ENCODE assay signal across 9 cellular contexts in genomic region chr17:57898487-57899311, GRCh38. TPM values are rescaled to one million over a fixed set of nuclear protein-coding genes. Genes with fewer than 3 reads are reported as not detected.
DNase-seq lines count a peak whose midpoint lies in the region; ATAC-seq and TF ChIP-seq lines count a peak whose summit lies in the region.
"Had no signal": no experiment of that assay in that cellular context is flagged by ENCODE, and none has a peak within 500 bp of the region (broad histone marks: within the 10 kb centered on the region; RNA-seq: fewer than 3 reads in every experiment).

No MANE protein-coding gene starts in this region.

- H3K36me3 ChIP-seq in Caco-2 (ENCODE audit: control insufficient read depth, insufficient read depth, low read length) (no peaks in the 10 kb centered on the region), SJSA1 (peaks cover 6% of the 10 kb centered on the region; the same call in 1 of the 2 replicates), trophoblast cell (ENCODE audit: control insufficient read depth in 1 of 2, insufficient read depth in 2 of 2, low read length in 2 of 2) (no peaks in the 10 kb centered on the region)

- peaks cover 22% of the 10 kb centered on the region for H3K79me1 ChIP-seq in trophoblast cell (ENCODE audit: low read length)

- no peak overlapping the region for H3K23ac ChIP-seq in trophoblast cell (ENCODE audit: low read length)

- H3K18ac ChIP-seq in trophoblast cell (ENCODE audit: low read length) = peak overlapping the region; percentile 48

- peak overlapping the region; percentile 36 for H3K14ac ChIP-seq in trophoblast cell (ENCODE audit: low read length)

- peak overlapping the region; percentile 32 for H2AFZ ChIP-seq in trophoblast cell (ENCODE audit: insufficient read depth, low read length, poor library complexity)

- ATAC-seq in Right ventricle myocardium superior (ENCODE audit: poor library complexity) (peak; percentile 78), HG02642 (IDR thresholded peaks at IDR 0.05; ENCODE audit: poor library complexity, unreplicated experiment) (no peak), HG03442 (IDR thresholded peaks at IDR 0.05; ENCODE audit: unreplicated experiment) (no peak)

- no CpG with 5 or more reads among the region's 9 CpGs for WGBS in trophoblast cell (ENCODE audit: extremely low coverage, insufficient coverage, insufficient read length)

- no peak overlapping the region for H4K12ac ChIP-seq in trophoblast cell (ENCODE audit: low read depth, low read length)

- POLR2A ChIA-PET in Caco-2 (lab: Charles Lee) = interaction anchor here (1.0 to 1.2 kb wide), 2 partner anchors 38 to 43 kb away, joined by 3 read pairs; no protein-coding TSS in a partner anchor
- POLR2A ChIA-PET in GM10248 (lab: Yijun Ruan, JAX) = interaction anchor here (1.4 kb wide), 1 partner anchor 99 kb away, joined by 4 read pairs; no protein-coding TSS in a partner anchor

- H3K4me3 ChIP-seq in Caco-2 (ENCODE audit: low read depth, low read length) = no peak overlapping the region
- no peak overlapping the region for H3K4me3 ChIP-seq in SJSA1
- H3K4me3 ChIP-seq in trophoblast cell (ENCODE audit: low read depth, low read length) = no peak overlapping the region

- intact Hi-C loops in Caco-2 (cut with micrococcal nuclease; ENCODE audit: unreplicated experiment) (no loop called here), Right ventricle myocardium superior (cut with DNase I) (no loop called here)

- BruUV-seq in Caco-2 (replicated peaks; lab: Mats Ljungman, UMichigan) = no TSS peak

- H2BK12ac ChIP-seq in trophoblast cell (ENCODE audit: low read length) = peak overlapping the region; percentile 34

- peaks cover 2% of the 10 kb centered on the region for H3K79me2 ChIP-seq in trophoblast cell (ENCODE audit: control insufficient read depth, insufficient read depth, low read length, poor library complexity)

- H3K27me3 ChIP-seq in Caco-2 (replicated peaks; ENCODE audit: control insufficient read depth, insufficient read depth, low read length) = no peaks in the 10 kb centered on the region
- H3K27me3 ChIP-seq in SJSA1 (replicated peaks) = no peaks in the 10 kb centered on the region
- H3K27me3 ChIP-seq in trophoblast cell (ENCODE audit: insufficient read depth, low read length) = no peaks in the 10 kb centered on the region

- H2BK5ac ChIP-seq in trophoblast cell (ENCODE audit: low read depth, low read length, poor library complexity) = peak overlapping the region; percentile 73

- H3K27ac ChIP-seq in SJSA1 = peak overlapping the region; percentile 35
- H3K27ac ChIP-seq in trophoblast cell (ENCODE audit: low read depth, low read length) = peak overlapping the region; percentile 90

- H3K9ac ChIP-seq in trophoblast cell (ENCODE audit: low read length) = no peak overlapping the region

- H3K4ac ChIP-seq in trophoblast cell (ENCODE audit: low read depth, low read length) = peak overlapping the region; percentile 18

- H4K91ac ChIP-seq in trophoblast cell (ENCODE audit: low read depth, low read length) = peak overlapping the region; percentile 54

- no peaks in the 10 kb centered on the region for H3K9me3 ChIP-seq in Caco-2
- H3K9me3 ChIP-seq in SJSA1 (replicated peaks) = no peaks in the 10 kb centered on the region
- H3K9me3 ChIP-seq in trophoblast cell (ENCODE audit: insufficient read depth, low read depth, low read length) = no peaks in the 10 kb centered on the region

- DNase-seq in Caco-2 (peak; percentile 85 to 91), SJSA1 (ENCODE audit: low read depth in 1 of 2, low spot score in 2 of 2) (peak; percentile 90 to 95), Right ventricle myocardium superior (peak; percentile 90), trophoblast cell (peak; percentile 74 to 75), GM10248 (ENCODE audit: extremely low spot score) (no peak), COR-L47 (lab: John Stamatoyannopoulos, UW) (no peak)
- DNase-seq: GF-D8 had no signal

- H3K4me2 ChIP-seq in trophoblast cell (ENCODE audit: low read length) = peak overlapping the region; percentile 46

- H3K36me3 Mint-ChIP-seq in Caco-2 (ENCODE audit: insufficient read depth, unreplicated experiment) = peaks cover 16% of the 10 kb centered on the region

- CTCF ChIA-PET in Caco-2 (lab: Charles Lee) (interaction anchor here (0.5 to 1.8 kb wide), 10 partner anchors 9 to 57 kb away, joined by 3 to 6 read pairs (median 4); partner anchors contain the start of gene CUEDC1), GM10248 (lab: Yijun Ruan, JAX) (interaction anchor here (1.0 to 6.8 kb wide), 12 partner anchors 7 to 813 kb away, joined by 3 to 57 read pairs (median 3); partner anchors contain the start of gene AKAP1)

- peak overlapping the region; percentile 87 for H3K27ac Mint-ChIP-seq in Caco-2 (ENCODE audit: unreplicated experiment)

- H3K27me3 Mint-ChIP-seq in Caco-2 (ENCODE audit: insufficient read depth, unreplicated experiment) = no peaks in the 10 kb centered on the region

- H3K4me1 Mint-ChIP-seq in Caco-2 (ENCODE audit: low read depth, unreplicated experiment) = peaks cover 43% of the 10 kb centered on the region

- no peak overlapping the region for H3K4me3 Mint-ChIP-seq in Caco-2 (ENCODE audit: unreplicated experiment)

- no peaks in the 10 kb centered on the region for H3K9me3 Mint-ChIP-seq in Caco-2 (ENCODE audit: unreplicated experiment)

- H3K4me1 ChIP-seq in Caco-2 = peaks cover 66% of the 10 kb centered on the region
- H3K4me1 ChIP-seq in SJSA1 (replicated peaks) = peaks cover 53% of the 10 kb centered on the region
- H3K4me1 ChIP-seq in trophoblast cell (ENCODE audit: control insufficient read depth in 1 of 2, insufficient read depth in 2 of 2, low read length in 2 of 2) = peaks cover 31 to 33% of the 10 kb centered on the region in 2 experiments

- peak overlapping the region; percentile 61 for H4K8ac ChIP-seq in trophoblast cell (ENCODE audit: low read depth, low read length)

- TF ChIP-seq CTCF in Caco-2 (IDR thresholded peaks at IDR 0.05; ENCODE audit: insufficient read depth in 1 of 2, low read depth in 1 of 2, low read length in 1 of 2, severe bottlenecking in 1 of 2, unreplicated experiment in 1 of 2) (no peak), GM10248 (IDR thresholded peaks at IDR 0.05; ENCODE audit: control extremely low read depth, extremely low read depth, low read depth, missing control alignments) (no peak)

- H2BK120ac ChIP-seq in trophoblast cell (ENCODE audit: insufficient read depth, low read length, poor library complexity) = peak overlapping the region; percentile 65

- peak overlapping the region; percentile 49 for H2AK5ac ChIP-seq in trophoblast cell (ENCODE audit: low read length)

RNA-seq across cellular contexts. Expression of gene MRPS23, which starts 48.9 kb away (rescaled TPM):
- total RNA-seq in Caco-2 (2022) (72.9 and 75.1 TPM in 2 replicates), Right ventricle myocardium superior (89.8 TPM)
- 59.2 and 83.4 TPM in 2 replicates for total RNA-seq in SJSA1 (2014; rRNA removed; shearing (Covaris generic))
- polyA plus RNA-seq in trophoblast cell (2013) = 14.8 and 17.1 TPM in 2 replicates

RNA-seq across cellular contexts. Expression of gene CUEDC1, which starts 56.5 kb away (rescaled TPM):
- total RNA-seq in Caco-2 (2022) (27.5 TPM in 2 replicates), Right ventricle myocardium superior (44.6 TPM)
- 16.7 and 27.3 TPM in 2 replicates for total RNA-seq in SJSA1 (2014; rRNA removed; shearing (Covaris generic))
- polyA plus RNA-seq in trophoblast cell (2013) = 12.4 and 13.0 TPM in 2 replicates

Comparison
In these comparisons a context has a peak if more than half of its experiments do, and no peak if none do; other contexts are left out.
1. DNase-seq: peak in Caco-2 (2 of 2), SJSA1 (2 of 2), Right ventricle myocardium superior (single experiment) and trophoblast cell (2 of 2); none in GM10248 (single experiment) and COR-L47 (single experiment).